1 cellular context compared by ENCODE assay signal in the genomic region with DNA sequence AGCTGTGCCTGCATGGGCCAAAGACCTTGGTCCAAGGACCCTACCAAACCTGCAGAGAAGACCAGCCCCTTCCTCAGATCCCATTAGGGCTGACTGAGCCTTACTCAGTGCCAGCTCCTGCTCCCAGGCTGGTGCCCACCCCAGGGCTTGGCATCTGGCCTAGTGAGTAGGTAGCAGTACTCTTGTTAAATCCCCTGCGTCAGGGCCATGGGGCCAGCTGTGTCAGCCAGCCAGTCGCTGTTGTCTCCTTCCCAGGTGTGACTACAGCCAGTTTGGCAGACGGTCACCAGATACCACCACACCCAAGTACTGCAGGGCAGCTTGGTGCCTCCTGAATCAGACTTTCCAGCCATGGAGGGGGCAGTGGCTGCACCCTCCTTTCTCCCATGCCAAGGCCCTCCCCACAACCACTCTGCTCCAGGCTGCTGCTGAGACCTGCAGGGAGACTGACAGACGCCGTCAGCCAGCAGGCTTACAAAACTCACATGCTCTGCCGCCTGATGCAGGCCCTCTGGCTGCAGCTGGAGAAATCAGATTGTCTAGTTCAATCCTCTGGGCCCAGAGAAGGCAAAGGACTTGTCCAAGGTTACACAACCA.
TF ChIP-seq lines count a peak whose summit lies in the region.

No MANE protein-coding gene starts in this region.

TF ChIP-seq in K562, 482 proteins besides CTCF, POLR2A, EP300 and RAD21:
- TF ChIP-seq, protein P1, sequence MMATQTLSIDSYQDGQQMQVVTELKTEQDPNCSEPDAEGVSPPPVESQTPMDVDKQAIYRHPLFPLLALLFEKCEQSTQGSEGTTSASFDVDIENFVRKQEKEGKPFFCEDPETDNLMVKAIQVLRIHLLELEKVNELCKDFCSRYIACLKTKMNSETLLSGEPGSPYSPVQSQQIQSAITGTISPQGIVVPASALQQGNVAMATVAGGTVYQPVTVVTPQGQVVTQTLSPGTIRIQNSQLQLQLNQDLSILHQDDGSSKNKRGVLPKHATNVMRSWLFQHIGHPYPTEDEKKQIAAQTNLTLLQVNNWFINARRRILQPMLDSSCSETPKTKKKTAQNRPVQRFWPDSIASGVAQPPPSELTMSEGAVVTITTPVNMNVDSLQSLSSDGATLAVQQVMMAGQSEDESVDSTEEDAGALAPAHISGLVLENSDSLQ (IDR thresholded peaks at IDR 0.05), result peak; percentile 54
- no peak for TF ChIP-seq ZNF354B (CRISPR knock-in tag; IDR thresholded peaks at IDR 0.05)
- TF ChIP-seq CHCHD3 (CRISPR knock-in tag; IDR thresholded peaks at IDR 0.05), result no peak
